ENCODE assay signal across 8 cellular contexts in the genomic region with DNA sequence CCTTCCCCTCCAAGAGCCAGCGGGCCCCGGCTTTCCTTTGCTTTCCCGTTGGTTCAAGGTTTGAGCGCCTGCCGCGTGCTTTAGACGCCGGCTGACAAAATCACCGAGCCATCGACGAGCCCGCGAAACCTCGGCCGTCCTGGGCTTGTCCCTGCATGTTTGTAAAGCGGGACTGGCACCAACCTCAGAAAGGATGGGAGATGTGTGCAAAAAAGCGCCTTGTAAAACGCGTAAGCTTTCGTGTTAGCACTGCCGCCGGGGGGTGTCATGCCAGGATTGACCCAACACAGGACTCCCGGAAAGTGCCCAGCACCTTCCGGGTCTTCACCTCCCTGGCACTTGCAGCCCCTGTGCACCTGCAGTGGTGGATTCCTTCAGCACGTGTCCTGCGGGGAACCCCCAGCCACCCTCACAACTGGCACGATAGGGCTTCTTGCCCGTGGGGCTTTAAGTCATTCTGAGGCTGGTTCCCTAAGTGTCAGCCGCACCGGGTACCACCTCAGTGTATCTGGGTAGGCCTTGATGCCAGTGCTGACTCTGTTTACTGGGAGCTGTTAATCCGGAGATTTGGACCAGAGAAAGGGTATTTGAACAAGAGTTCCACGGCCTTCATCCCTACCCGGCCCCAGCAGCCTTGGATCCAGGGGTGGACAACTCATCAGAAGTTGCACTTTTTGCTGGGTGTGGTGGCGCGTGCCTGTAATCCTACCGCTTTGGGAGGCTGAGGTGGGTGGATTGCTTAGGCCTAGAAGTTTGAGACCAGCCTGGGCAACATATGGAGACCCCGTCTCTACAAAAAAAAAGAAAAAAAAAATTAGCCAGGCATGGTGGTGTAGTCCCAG. TPM values are rescaled to one million over a fixed set of nuclear protein-coding genes. Genes with fewer than 3 reads are reported as not detected.
DNase-seq lines count a peak whose midpoint lies in the region; ATAC-seq lines count a peak whose summit lies in the region.

No MANE protein-coding gene starts in this region.

- intact Hi-C loops in right cardiac atrium (cut with DNase I) = loop anchor here (5.0 to 10.0 kb wide), 2 partner anchors 95 to 98 kb away; no protein-coding TSS in a partner anchor

- H3K27ac Mint-ChIP-seq in activated T-helper 17 cell treated with anti-CD3 and anti-CD28 coated beads, Interleukin-2, amount 50 U/mL, for 72 hours = peak overlapping the region; percentile 84

- DNase-seq in G401 (ENCODE audit: low spot score) (peak; percentile 18), MG63 (peak; percentile 39), right cardiac atrium (peak in 1 of 3 donors; percentile 57), SW480 (ENCODE audit: low spot score) (no peak)
- DNase-seq in stimulated activated CD4-positive, alpha-beta T cell treated with anti-CD3 and anti-CD28 coated beads, Interleukin-12 subunit alpha, Interleukin-12 subunit beta, amount 100 ng/mL, for 24 hours (ENCODE audit: low read depth in 2 of 2) = peak; percentile 36 to 37

- in situ Hi-C loops in G401 (cut with HindIII; ENCODE audit: low sequenced_read_pairs) = no loop called here

- peak overlapping the region; percentile 83 for H3K4me3 Mint-ChIP-seq in activated T-helper 17 cell treated with anti-CD3 and anti-CD28 coated beads, Interleukin-2, amount 50 U/mL, for 72 hours

- H3K36me3 ChIP-seq in MG63 = peaks cover 35% of the 10 kb centered on the region

- no peak for ATAC-seq in activated T-helper 17 cell treated with anti-CD3 and anti-CD28 coated beads, Interleukin-2, amount 50 U/mL, for 72 hours (replicated peaks)
- ATAC-seq in right cardiac atrium (no peak), HG03196 (IDR thresholded peaks at IDR 0.05; ENCODE audit: unreplicated experiment) (no peak), HG03442 (IDR thresholded peaks at IDR 0.05; ENCODE audit: unreplicated experiment) (no peak)

- H3K27ac ChIP-seq in right cardiac atrium (ENCODE audit: low read length) = no peak overlapping the region

- H3K4me3 ChIP-seq in MG63 (peak overlapping the region; percentile 88), right cardiac atrium (ENCODE audit: low read length) (peak overlapping the region; percentile 60)

- peaks cover 8% of the 10 kb centered on the region for H3K4me1 ChIP-seq in right cardiac atrium (ENCODE audit: control insufficient read depth, insufficient read depth, low read length)

- H3K4me1 Mint-ChIP-seq in activated T-helper 17 cell treated with anti-CD3 and anti-CD28 coated beads, Interleukin-2, amount 50 U/mL, for 72 hours = peaks cover 15% of the 10 kb centered on the region

- 19% methylated on average over 37 of the region's 37 CpGs for WGBS in right cardiac atrium

- no peaks in the 10 kb centered on the region for H3K27me3 Mint-ChIP-seq in activated T-helper 17 cell treated with anti-CD3 and anti-CD28 coated beads, Interleukin-2, amount 50 U/mL, for 72 hours

- peaks cover 31% of the 10 kb centered on the region for H3K36me3 Mint-ChIP-seq in activated T-helper 17 cell treated with anti-CD3 and anti-CD28 coated beads, Interleukin-2, amount 50 U/mL, for 72 hours (ENCODE audit: low read depth)

- H3K9me3 ChIP-seq in MG63 (no peaks in the 10 kb centered on the region), right cardiac atrium (ENCODE audit: control insufficient read depth, low read length) (no peaks in the 10 kb centered on the region)

- no peaks in the 10 kb centered on the region for H3K9me3 Mint-ChIP-seq in activated T-helper 17 cell treated with anti-CD3 and anti-CD28 coated beads, Interleukin-2, amount 50 U/mL, for 72 hours

- H3K27me3 ChIP-seq in MG63 = no peaks in the 10 kb centered on the region
- H3K27me3 ChIP-seq in right cardiac atrium (ENCODE audit: control insufficient read depth, insufficient read depth) = no peaks in the 10 kb centered on the region

RNA-seq across cellular contexts. Expression of a gene that starts 0.8 kb away (rescaled TPM):
- total RNA-seq in G401 (2014; rRNA removed; shearing (Covaris generic)) = 151 and 156 TPM in 2 replicates
- total RNA-seq in MG63 (2014; rRNA removed; shearing (Covaris generic); ENCODE audit: low replicate concordance) = 63.1 and 163 TPM in 2 replicates
- total RNA-seq in activated T-helper 17 cell treated with anti-CD3 and anti-CD28 coated beads, Interleukin-2, amount 50 U/mL, for 72 hours = 10 to 100 TPM; 33.4 to 68.0 TPM
- total RNA-seq in right cardiac atrium = 10 to 100 TPM; 51.5 to 75.4 (median 62.5) TPM
- polyA plus RNA-seq in right cardiac atrium = 55.0 TPM

RNA-seq across cellular contexts. Expression of a gene that starts 1.1 kb away (rescaled TPM):
- total RNA-seq in G401 (2014; rRNA removed; shearing (Covaris generic)) = 14.4 and 18.1 TPM in 2 replicates
- total RNA-seq in MG63 (2014; rRNA removed; shearing (Covaris generic); ENCODE audit: low replicate concordance) = 19.5 and 20.4 TPM in 2 replicates
- total RNA-seq in activated T-helper 17 cell treated with anti-CD3 and anti-CD28 coated beads, Interleukin-2, amount 50 U/mL, for 72 hours = 10 to 100 TPM; 26.3 to 35.0 TPM
- total RNA-seq in right cardiac atrium = 10 to 100 TPM; 12.5 to 17.7 (median 14.2) TPM
- 12.6 TPM for polyA plus RNA-seq in right cardiac atrium

RNA-seq across cellular contexts. Expression of a gene that starts 17.2 kb away (rescaled TPM):
- total RNA-seq in G401 (2014; rRNA removed; shearing (Covaris generic)) = 24.5 and 42.0 TPM in 2 replicates
- 13.3 and 22.9 TPM in 2 replicates for total RNA-seq in MG63 (2014; rRNA removed; shearing (Covaris generic); ENCODE audit: low replicate concordance)
- total RNA-seq in activated T-helper 17 cell treated with anti-CD3 and anti-CD28 coated beads, Interleukin-2, amount 50 U/mL, for 72 hours = 10 to 100 TPM in 1 of 2 donors, 1 to 10 TPM in 1; 8.4 to 10.4 TPM
- total RNA-seq in right cardiac atrium = 1 to 10 TPM; 4.6 to 5.9 (median 5.2) TPM
- 7.4 TPM for polyA plus RNA-seq in right cardiac atrium

RNA-seq across cellular contexts. Expression of a gene that starts 55.2 kb away (rescaled TPM):
- total RNA-seq in G401 (2014; rRNA removed; shearing (Covaris generic)) = 76.9 and 90.6 TPM in 2 replicates
- 76.4 and 121 TPM in 2 replicates for total RNA-seq in MG63 (2014; rRNA removed; shearing (Covaris generic); ENCODE audit: low replicate concordance)
- total RNA-seq in activated T-helper 17 cell treated with anti-CD3 and anti-CD28 coated beads, Interleukin-2, amount 50 U/mL, for 72 hours = 10 to 100 TPM; 58.4 to 71.2 TPM
- total RNA-seq in right cardiac atrium = 10 to 100 TPM; 50.8 to 63.9 (median 53.5) TPM
- 61.5 TPM for polyA plus RNA-seq in right cardiac atrium
